ENCODE assay signal across 3 cellular contexts in genomic region chr3:194177156-194177555, GRCh38.
TF ChIP-seq lines count a peak whose summit lies in the region.

No MANE protein-coding gene starts in this region.

TF ChIP-seq in liver, 16 proteins besides CTCF, POLR2A, EP300 and RAD21:
- TF ChIP-seq NR2F2 (IDR thresholded peaks at IDR 0.05) (peak; percentile 59), SP1 (IDR thresholded peaks at IDR 0.05) (no peak), TAF1 (conservative IDR thresholded peaks at IDR 0.05) (no peak), GABPA (IDR thresholded peaks at IDR 0.05 in 1 of 2, conservative IDR thresholded peaks at IDR 0.05 in 1 of 2) (no peak)

TF ChIP-seq in HepG2, 621 proteins besides CTCF, POLR2A, EP300 and RAD21 (continues in another document):
- TF ChIP-seq CEBPZ (IDR thresholded peaks at IDR 0.05; ENCODE audit: low read length) (no peak), ZNF740 (CRISPR knock-in tag; IDR thresholded peaks at IDR 0.05) (no peak), ZBTB1 (CRISPR knock-in tag; IDR thresholded peaks at IDR 0.05; ENCODE audit: borderline replicate concordance) (no peak), THAP7 (CRISPR knock-in tag; IDR thresholded peaks at IDR 0.05) (no peak), ZNF839 (CRISPR knock-in tag; IDR thresholded peaks at IDR 0.05; ENCODE audit: borderline replicate concordance) (no peak), PBX2 (CRISPR knock-in tag; IDR thresholded peaks at IDR 0.05) (no peak), KLF13 (CRISPR knock-in tag; IDR thresholded peaks at IDR 0.05) (no peak), ZNF780A (CRISPR knock-in tag; IDR thresholded peaks at IDR 0.05) (no peak), ZHX2 (IDR thresholded peaks at IDR 0.05; ENCODE audit: low read depth) (no peak), ZHX2 (CRISPR knock-in tag; IDR thresholded peaks at IDR 0.05; ENCODE audit: borderline replicate concordance) (no peak), ZNF615 (CRISPR knock-in tag; IDR thresholded peaks at IDR 0.05; ENCODE audit: borderline replicate concordance) (no peak), ZNF224 (CRISPR knock-in tag; IDR thresholded peaks at IDR 0.05) (no peak), ONECUT2 (CRISPR knock-in tag; IDR thresholded peaks at IDR 0.05) (no peak), CHD4 (IDR thresholded peaks at IDR 0.05; ENCODE audit: borderline replicate concordance, low read length) (no peak)

TF ChIP-seq in K562, 482 proteins besides CTCF, POLR2A, EP300 and RAD21:
- TF ChIP-seq NBN (IDR thresholded peaks at IDR 0.05; ENCODE audit: low read depth) (no peak), MEF2A (IDR thresholded peaks at IDR 0.05; ENCODE audit: control insufficient read depth, low read depth, low read length) (peak; percentile 7; the same call in 1 of the 2 replicates)
TF ChIP-seq in K562: peak in this region for 1.
